In the genomic region with DNA sequence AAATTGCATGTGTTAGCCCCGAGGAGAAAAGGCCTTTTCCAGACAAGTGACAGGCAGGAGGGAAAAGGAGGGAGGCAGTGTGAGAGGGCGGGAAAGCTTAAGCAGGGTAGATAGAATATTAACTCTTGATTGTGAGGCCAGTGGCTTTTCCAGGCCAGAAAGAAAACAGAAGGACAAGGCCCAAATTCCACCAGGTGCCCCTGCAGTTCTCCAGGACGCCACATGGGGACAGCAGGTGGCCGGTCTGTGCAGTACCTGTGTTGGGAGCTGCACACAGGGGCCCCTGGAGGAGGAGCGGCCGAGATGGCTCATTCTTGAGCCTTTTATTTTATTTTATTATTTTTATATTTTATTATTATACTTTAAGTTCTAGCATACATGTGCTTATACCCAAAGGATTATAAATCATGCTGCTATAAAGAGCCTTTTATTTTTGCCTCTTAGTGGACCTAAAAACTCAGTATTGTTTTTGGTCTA, we compare ENCODE assay signal across 8 cellular contexts.
DNase-seq lines count a peak whose midpoint lies in the region; ATAC-seq lines count a peak whose summit lies in the region.

No MANE protein-coding gene starts in this region.

- H3K4me1 Mint-ChIP-seq in naive thymus-derived CD4-positive, alpha-beta T cell = peaks cover 19 to 46% (median 40%) of the 10 kb centered on the region in 7 donors

- H3K36me3 ChIP-seq in naive thymus-derived CD4-positive, alpha-beta T cell (ENCODE audit: control insufficient read depth in 2 of 3, insufficient read depth in 3 of 3, low read length in 3 of 3) = peaks cover 0 to 45% (median 8%) of the 10 kb centered on the region in 3 experiments

- no peaks in the 10 kb centered on the region for H3K9me3 ChIP-seq in naive thymus-derived CD4-positive, alpha-beta T cell (ENCODE audit: control insufficient read depth in 2 of 3, low read length in 3 of 3)

- POLR2A ChIA-PET in naive thymus-derived CD4-positive, alpha-beta T cell (lab: Charles Lee) = no interaction called here

- no peak overlapping the region for H3K4me3 Mint-ChIP-seq in naive thymus-derived CD4-positive, alpha-beta T cell

- peaks cover 4 to 6% of the 10 kb centered on the region in 2 donors for H3K4me1 ChIP-seq in naive thymus-derived CD4-positive, alpha-beta T cell (ENCODE audit: control insufficient read depth in 2 of 2, insufficient read depth in 2 of 2, low read length in 2 of 2)

- H3K4me3 ChIP-seq in naive thymus-derived CD4-positive, alpha-beta T cell (ENCODE audit: low read length) = no peak overlapping the region

- ATAC-seq in HG03175 (IDR thresholded peaks at IDR 0.05; ENCODE audit: unreplicated experiment) = peak; percentile 80
- ATAC-seq in naive thymus-derived CD4-positive, alpha-beta T cell = peak; percentile 86
- ATAC-seq in HG03457 (IDR thresholded peaks at IDR 0.05; ENCODE audit: unreplicated experiment) = no peak
- no peak for ATAC-seq in GM21447 (IDR thresholded peaks at IDR 0.05; ENCODE audit: unreplicated experiment)

- peak; percentile 52 to 66 for DNase-seq in NCI-H2081 (lab: John Stamatoyannopoulos, UW)
- no peak for DNase-seq in NCI-H2081 treated with DMSO at 0.1 percent for 48 hours (lab: John Stamatoyannopoulos, UW)
- peak; percentile 39 for DNase-seq in T-helper 9 cell
- DNase-seq in effector CD4-positive, alpha-beta T cell = peak; percentile 44
- peak in 8 of 9 donors; percentile 17 to 41 (median 32) for DNase-seq in naive thymus-derived CD4-positive, alpha-beta T cell

- H3K36me3 Mint-ChIP-seq in naive thymus-derived CD4-positive, alpha-beta T cell = peaks cover 16 to 41% (median 37%) of the 10 kb centered on the region in 5 donors

- H3K27me3 Mint-ChIP-seq in naive thymus-derived CD4-positive, alpha-beta T cell = no peaks in the 10 kb centered on the region

- no peaks in the 10 kb centered on the region for H3K27me3 ChIP-seq in naive thymus-derived CD4-positive, alpha-beta T cell (ENCODE audit: control insufficient read depth in 2 of 2, insufficient read depth in 2 of 2, low read length in 2 of 2)

- H3K27ac ChIP-seq in naive thymus-derived CD4-positive, alpha-beta T cell (ENCODE audit: low read depth, low read length) = no peak overlapping the region

- peaks cover 0 to 2% (median 0%) of the 10 kb centered on the region in 11 donors for H3K9me3 Mint-ChIP-seq in naive thymus-derived CD4-positive, alpha-beta T cell

- peak overlapping the region in 7 of 9 donors; percentile 3 to 78 (median 53) for H3K27ac Mint-ChIP-seq in naive thymus-derived CD4-positive, alpha-beta T cell

- intact Hi-C loops in naive thymus-derived CD4-positive, alpha-beta T cell (cut with micrococcal nuclease) = loop anchor here (1.0 to 5.0 kb wide), 5 partner anchors 132 to 638 kb away; no protein-coding TSS in a partner anchor

- CTCF ChIA-PET in naive thymus-derived CD4-positive, alpha-beta T cell (lab: Charles Lee) = interaction anchor here (0.6 to 1.0 kb wide), 2 partner anchors 151 to 231 kb away, joined by 3 read pairs; no protein-coding TSS in a partner anchor

Comparison
In these comparisons a context has a peak if more than half of its experiments do, and no peak if none do; other contexts are left out.
1. ATAC-seq: peak in HG03175 (single experiment) and naive thymus-derived CD4-positive, alpha-beta T cell (single experiment); none in HG03457 (single experiment) and GM21447 (single experiment).